1 cellular context compared by ENCODE assay signal in the genomic region with DNA sequence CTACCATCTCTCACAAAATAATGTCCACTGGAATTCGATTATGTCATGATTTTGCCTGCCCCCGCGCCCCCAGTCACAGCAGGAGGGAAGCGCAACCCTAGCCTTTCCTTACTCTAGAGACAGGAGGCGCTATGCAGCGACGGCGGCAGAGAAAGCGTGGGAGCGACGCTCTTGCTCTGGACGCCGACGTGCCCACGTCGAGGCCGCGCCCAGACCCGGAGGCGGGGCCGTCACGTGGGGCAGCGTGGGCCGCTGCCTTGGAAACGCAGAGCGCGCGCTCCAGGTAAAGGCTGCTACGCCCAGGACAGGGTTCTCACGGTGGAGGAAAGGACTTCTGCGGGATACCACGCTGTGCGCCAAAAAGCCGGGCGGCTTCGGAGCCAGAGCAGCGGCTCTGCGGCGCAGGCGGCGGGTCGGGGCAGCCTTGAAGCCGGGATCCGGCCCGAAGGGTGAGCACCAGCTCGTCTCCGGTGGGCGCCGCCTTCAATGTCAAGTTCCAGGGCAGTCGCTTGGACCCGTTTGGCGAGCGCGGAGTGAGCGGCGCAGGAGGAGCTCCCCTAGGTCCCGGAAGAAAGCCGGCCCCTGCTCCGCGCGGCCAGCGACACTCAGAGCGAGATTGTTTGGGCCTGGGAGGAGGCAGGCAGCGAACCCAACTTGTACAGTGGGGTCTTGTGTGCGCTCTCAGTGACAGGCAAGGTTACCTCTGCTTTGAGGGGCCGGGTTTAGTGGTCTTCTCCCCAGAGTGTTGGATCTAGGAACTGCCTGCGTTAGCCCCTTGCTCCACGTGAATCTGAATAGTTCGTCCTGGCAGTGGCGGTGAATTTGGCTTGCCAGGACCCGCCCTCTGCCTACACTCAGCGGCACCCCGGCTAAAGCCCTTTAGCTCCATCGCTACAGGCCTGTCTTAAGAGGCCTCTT.
A peak's percentile ranks its signal among the peaks of the same experiment; 100 is the strongest.
TF ChIP-seq lines count a peak whose summit lies in the region.

No MANE protein-coding gene starts in this region.

TF ChIP-seq in HEK293, 187 proteins besides CTCF, POLR2A, EP300 and RAD21 (continued from another document and continues in another):
- no peak for TF ChIP-seq ZNF560 (tag by site-specific recombination; IDR thresholded peaks at IDR 0.05; ENCODE audit: borderline replicate concordance)
- TF ChIP-seq ZNF140 (tag by site-specific recombination; IDR thresholded peaks at IDR 0.05) = no peak
- no peak for TF ChIP-seq ZNF132 (tag by site-specific recombination; IDR thresholded peaks at IDR 0.05; ENCODE audit: borderline replicate concordance)
- no peak for TF ChIP-seq ZNF324 (tag by site-specific recombination; IDR thresholded peaks at IDR 0.05)
- no peak for TF ChIP-seq GLI2 (tag by site-specific recombination; IDR thresholded peaks at IDR 0.05; ENCODE audit: borderline replicate concordance, low read depth)
- TF ChIP-seq, protein P1, sequence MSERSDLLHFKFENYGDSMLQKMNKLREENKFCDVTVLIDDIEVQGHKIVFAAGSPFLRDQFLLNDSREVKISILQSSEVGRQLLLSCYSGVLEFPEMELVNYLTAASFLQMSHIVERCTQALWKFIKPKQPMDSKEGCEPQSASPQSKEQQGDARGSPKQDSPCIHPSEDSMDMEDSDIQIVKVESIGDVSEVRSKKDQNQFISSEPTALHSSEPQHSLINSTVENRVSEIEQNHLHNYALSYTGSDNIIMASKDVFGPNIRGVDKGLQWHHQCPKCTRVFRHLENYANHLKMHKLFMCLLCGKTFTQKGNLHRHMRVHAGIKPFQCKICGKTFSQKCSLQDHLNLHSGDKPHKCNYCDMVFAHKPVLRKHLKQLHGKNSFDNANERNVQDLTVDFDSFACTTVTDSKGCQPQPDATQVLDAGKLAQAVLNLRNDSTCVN (tag by site-specific recombination; optimal IDR thresholded peaks at IDR 0.05) = peak; percentile 91
- no peak for TF ChIP-seq ZNF677 (tag by site-specific recombination; IDR thresholded peaks at IDR 0.05)
- TF ChIP-seq HOXA7 (CRISPR knock-in tag; IDR thresholded peaks at IDR 0.05; ENCODE audit: borderline replicate concordance) = no peak
- TF ChIP-seq ZNF692 (tag by site-specific recombination; IDR thresholded peaks at IDR 0.05) = peak; percentile 68
- TF ChIP-seq TRIM28 (IDR thresholded peaks at IDR 0.05; ENCODE audit: borderline replicate concordance, low read length) = no peak
- peak; percentile 47; the same call in 1 of the 2 replicates for TF ChIP-seq YY2 (tag by site-specific recombination; IDR thresholded peaks at IDR 0.05)
- TF ChIP-seq ZNF830 (tag by site-specific recombination; IDR thresholded peaks at IDR 0.05; ENCODE audit: low read depth) = no peak
- no peak for TF ChIP-seq ZNF214 (tag by site-specific recombination; IDR thresholded peaks at IDR 0.05; ENCODE audit: borderline replicate concordance)
- no peak for TF ChIP-seq REPIN1 (tag by site-specific recombination; IDR thresholded peaks at IDR 0.05; ENCODE audit: low read depth)
- TF ChIP-seq, protein P2, sequence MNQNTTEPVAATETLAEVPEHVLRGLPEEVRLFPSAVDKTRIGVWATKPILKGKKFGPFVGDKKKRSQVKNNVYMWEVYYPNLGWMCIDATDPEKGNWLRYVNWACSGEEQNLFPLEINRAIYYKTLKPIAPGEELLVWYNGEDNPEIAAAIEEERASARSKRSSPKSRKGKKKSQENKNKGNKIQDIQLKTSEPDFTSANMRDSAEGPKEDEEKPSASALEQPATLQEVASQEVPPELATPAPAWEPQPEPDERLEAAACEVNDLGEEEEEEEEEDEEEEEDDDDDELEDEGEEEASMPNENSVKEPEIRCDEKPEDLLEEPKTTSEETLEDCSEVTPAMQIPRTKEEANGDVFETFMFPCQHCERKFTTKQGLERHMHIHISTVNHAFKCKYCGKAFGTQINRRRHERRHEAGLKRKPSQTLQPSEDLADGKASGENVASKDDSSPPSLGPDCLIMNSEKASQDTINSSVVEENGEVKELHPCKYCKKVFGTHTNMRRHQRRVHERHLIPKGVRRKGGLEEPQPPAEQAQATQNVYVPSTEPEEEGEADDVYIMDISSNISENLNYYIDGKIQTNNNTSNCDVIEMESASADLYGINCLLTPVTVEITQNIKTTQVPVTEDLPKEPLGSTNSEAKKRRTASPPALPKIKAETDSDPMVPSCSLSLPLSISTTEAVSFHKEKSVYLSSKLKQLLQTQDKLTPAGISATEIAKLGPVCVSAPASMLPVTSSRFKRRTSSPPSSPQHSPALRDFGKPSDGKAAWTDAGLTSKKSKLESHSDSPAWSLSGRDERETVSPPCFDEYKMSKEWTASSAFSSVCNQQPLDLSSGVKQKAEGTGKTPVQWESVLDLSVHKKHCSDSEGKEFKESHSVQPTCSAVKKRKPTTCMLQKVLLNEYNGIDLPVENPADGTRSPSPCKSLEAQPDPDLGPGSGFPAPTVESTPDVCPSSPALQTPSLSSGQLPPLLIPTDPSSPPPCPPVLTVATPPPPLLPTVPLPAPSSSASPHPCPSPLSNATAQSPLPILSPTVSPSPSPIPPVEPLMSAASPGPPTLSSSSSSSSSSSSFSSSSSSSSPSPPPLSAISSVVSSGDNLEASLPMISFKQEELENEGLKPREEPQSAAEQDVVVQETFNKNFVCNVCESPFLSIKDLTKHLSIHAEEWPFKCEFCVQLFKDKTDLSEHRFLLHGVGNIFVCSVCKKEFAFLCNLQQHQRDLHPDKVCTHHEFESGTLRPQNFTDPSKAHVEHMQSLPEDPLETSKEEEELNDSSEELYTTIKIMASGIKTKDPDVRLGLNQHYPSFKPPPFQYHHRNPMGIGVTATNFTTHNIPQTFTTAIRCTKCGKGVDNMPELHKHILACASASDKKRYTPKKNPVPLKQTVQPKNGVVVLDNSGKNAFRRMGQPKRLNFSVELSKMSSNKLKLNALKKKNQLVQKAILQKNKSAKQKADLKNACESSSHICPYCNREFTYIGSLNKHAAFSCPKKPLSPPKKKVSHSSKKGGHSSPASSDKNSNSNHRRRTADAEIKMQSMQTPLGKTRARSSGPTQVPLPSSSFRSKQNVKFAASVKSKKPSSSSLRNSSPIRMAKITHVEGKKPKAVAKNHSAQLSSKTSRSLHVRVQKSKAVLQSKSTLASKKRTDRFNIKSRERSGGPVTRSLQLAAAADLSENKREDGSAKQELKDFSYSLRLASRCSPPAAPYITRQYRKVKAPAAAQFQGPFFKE (tag by site-specific recombination; IDR thresholded peaks at IDR 0.05; ENCODE audit: borderline replicate concordance) = no peak
- no peak for TF ChIP-seq PBX3 (CRISPR knock-in tag; IDR thresholded peaks at IDR 0.05)
- peak; percentile 85 for TF ChIP-seq KLF9 (tag by site-specific recombination; IDR thresholded peaks at IDR 0.05; ENCODE audit: low read depth)
- TF ChIP-seq, protein P3, sequence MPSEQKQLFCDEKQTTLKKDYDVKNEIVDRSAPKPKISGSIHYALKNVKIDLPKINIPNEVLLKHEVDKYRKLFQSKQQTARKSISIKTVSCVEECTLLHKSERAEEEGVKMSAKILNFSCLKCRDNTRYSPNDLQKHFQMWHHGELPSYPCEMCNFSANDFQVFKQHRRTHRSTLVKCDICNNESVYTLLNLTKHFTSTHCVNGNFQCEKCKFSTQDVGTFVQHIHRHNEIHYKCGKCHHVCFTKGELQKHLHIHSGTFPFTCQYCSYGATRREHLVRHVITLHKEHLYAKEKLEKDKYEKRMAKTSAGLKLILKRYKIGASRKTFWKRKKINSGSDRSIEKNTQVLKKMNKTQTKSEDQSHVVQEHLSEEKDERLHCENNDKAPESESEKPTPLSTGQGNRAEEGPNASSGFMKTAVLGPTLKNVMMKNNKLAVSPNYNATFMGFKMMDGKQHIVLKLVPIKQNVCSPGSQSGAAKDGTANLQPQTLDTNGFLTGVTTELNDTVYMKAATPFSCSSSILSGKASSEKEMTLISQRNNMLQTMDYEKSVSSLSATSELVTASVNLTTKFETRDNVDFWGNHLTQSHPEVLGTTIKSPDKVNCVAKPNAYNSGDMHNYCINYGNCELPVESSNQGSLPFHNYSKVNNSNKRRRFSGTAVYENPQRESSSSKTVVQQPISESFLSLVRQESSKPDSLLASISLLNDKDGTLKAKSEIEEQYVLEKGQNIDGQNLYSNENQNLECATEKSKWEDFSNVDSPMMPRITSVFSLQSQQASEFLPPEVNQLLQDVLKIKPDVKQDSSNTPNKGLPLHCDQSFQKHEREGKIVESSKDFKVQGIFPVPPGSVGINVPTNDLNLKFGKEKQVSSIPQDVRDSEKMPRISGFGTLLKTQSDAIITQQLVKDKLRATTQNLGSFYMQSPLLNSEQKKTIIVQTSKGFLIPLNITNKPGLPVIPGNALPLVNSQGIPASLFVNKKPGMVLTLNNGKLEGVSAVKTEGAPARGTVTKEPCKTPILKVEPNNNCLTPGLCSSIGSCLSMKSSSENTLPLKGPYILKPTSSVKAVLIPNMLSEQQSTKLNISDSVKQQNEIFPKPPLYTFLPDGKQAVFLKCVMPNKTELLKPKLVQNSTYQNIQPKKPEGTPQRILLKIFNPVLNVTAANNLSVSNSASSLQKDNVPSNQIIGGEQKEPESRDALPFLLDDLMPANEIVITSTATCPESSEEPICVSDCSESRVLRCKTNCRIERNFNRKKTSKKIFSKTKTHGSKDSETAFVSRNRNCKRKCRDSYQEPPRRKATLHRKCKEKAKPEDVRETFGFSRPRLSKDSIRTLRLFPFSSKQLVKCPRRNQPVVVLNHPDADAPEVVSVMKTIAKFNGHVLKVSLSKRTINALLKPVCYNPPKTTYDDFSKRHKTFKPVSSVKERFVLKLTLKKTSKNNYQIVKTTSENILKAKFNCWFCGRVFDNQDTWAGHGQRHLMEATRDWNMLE (tag by site-specific recombination; conservative IDR thresholded peaks at IDR 0.05; ENCODE audit: low read depth) = peak; percentile 50
- TF ChIP-seq ZNF280C (tag by site-specific recombination; IDR thresholded peaks at IDR 0.05) = no peak
- TF ChIP-seq ZFHX2 (tag by site-specific recombination; conservative IDR thresholded peaks at IDR 0.05) = peak; percentile 98
- peak; percentile 62; the same call in 1 of the 2 replicates for TF ChIP-seq ZSCAN30 (tag by site-specific recombination; IDR thresholded peaks at IDR 0.05)
- TF ChIP-seq ZNF768 (tag by site-specific recombination; IDR thresholded peaks at IDR 0.05) = no peak
- peak; percentile 86 for TF ChIP-seq ZNF335 (tag by site-specific recombination; conservative IDR thresholded peaks at IDR 0.05)
- TF ChIP-seq ZNF48 (tag by site-specific recombination; IDR thresholded peaks at IDR 0.05) = no peak
- no peak for TF ChIP-seq ZNF514 (tag by site-specific recombination; IDR thresholded peaks at IDR 0.05)
- peak; percentile 66; the same call in 1 of the 2 replicates for TF ChIP-seq ZNF501 (tag by site-specific recombination; IDR thresholded peaks at IDR 0.05)
- TF ChIP-seq ZNF561 (tag by site-specific recombination; IDR thresholded peaks at IDR 0.05; ENCODE audit: borderline replicate concordance) = no peak; the same call in 1 of the 2 replicates
- TF ChIP-seq KLF10 (tag by site-specific recombination; IDR thresholded peaks at IDR 0.05) = peak; percentile 86; the same call in 1 of the 2 replicates
- TF ChIP-seq ZBTB20 (tag by site-specific recombination; IDR thresholded peaks at IDR 0.05) = peak; percentile 92
- TF ChIP-seq, protein P4, sequence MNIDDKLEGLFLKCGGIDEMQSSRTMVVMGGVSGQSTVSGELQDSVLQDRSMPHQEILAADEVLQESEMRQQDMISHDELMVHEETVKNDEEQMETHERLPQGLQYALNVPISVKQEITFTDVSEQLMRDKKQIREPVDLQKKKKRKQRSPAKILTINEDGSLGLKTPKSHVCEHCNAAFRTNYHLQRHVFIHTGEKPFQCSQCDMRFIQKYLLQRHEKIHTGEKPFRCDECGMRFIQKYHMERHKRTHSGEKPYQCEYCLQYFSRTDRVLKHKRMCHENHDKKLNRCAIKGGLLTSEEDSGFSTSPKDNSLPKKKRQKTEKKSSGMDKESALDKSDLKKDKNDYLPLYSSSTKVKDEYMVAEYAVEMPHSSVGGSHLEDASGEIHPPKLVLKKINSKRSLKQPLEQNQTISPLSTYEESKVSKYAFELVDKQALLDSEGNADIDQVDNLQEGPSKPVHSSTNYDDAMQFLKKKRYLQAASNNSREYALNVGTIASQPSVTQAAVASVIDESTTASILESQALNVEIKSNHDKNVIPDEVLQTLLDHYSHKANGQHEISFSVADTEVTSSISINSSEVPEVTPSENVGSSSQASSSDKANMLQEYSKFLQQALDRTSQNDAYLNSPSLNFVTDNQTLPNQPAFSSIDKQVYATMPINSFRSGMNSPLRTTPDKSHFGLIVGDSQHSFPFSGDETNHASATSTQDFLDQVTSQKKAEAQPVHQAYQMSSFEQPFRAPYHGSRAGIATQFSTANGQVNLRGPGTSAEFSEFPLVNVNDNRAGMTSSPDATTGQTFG (tag by site-specific recombination; IDR thresholded peaks at IDR 0.05; ENCODE audit: borderline replicate concordance) = no peak
